ENCODE assay signal across 8 cellular contexts in genomic region chr1:38559180-38559874, GRCh38.
DNase-seq lines count a peak whose midpoint lies in the region; ATAC-seq and TF ChIP-seq lines count a peak whose summit lies in the region.

No MANE protein-coding gene starts in this region.

- H3K4me1 Mint-ChIP-seq in activated B cell treated with CpG ODN at 0.5 μM for 24 hours: peaks cover 64% of the 10 kb centered on the region
- peaks cover 7% of the 10 kb centered on the region for H3K4me1 Mint-ChIP-seq in dendritic cell treated with granulocyte-macrophage colony-stimulating factor and Interleukin-4, amounts not matched to agents 40 ng/mL and 50 ng/mL, for 4 days (ENCODE audit: low read depth)

- POLR2A ChIA-PET in activated B cell treated with CpG ODN at 0.5 μM for 24 hours (lab: Charles Lee): interaction anchor here (0.5 to 4.4 kb wide), 10 partner anchors 9 to 529 kb away, joined by 3 to 85 read pairs (median 4); no protein-coding TSS in a partner anchor

- H3K27ac Mint-ChIP-seq in activated B cell treated with CpG ODN at 0.5 μM for 24 hours: peak overlapping the region; percentile 93
- H3K27ac Mint-ChIP-seq in dendritic cell treated with granulocyte-macrophage colony-stimulating factor and Interleukin-4, amounts not matched to agents 40 ng/mL and 50 ng/mL, for 4 days: no peak overlapping the region

- H3K9me3 Mint-ChIP-seq in activated B cell treated with CpG ODN at 0.5 μM for 24 hours: no peaks in the 10 kb centered on the region
- no peaks in the 10 kb centered on the region for H3K9me3 Mint-ChIP-seq in dendritic cell treated with granulocyte-macrophage colony-stimulating factor and Interleukin-4, amounts not matched to agents 40 ng/mL and 50 ng/mL, for 4 days

- peak overlapping the region in 13 of 21 experiments; percentile 15 to 76 (median 52) for H3K27ac ChIP-seq in skin epidermis

- H3K4me3 Mint-ChIP-seq in activated B cell treated with CpG ODN at 0.5 μM for 24 hours: peak overlapping the region; percentile 85
- H3K4me3 Mint-ChIP-seq in dendritic cell treated with granulocyte-macrophage colony-stimulating factor and Interleukin-4, amounts not matched to agents 40 ng/mL and 50 ng/mL, for 4 days: peak overlapping the region; percentile 64

- intact Hi-C loops in activated B cell treated with CpG ODN at 0.5 μM for 24 hours (cut with micrococcal nuclease): loop anchor here (1.0 to 2.0 kb wide), 2 partner anchors 84 to 387 kb away; no protein-coding TSS in a partner anchor
- intact Hi-C loops in dendritic cell treated with granulocyte-macrophage colony-stimulating factor and Interleukin-4, amounts not matched to agents 40 ng/mL and 50 ng/mL, for 4 days (cut with micrococcal nuclease): no loop called here

- DNase-seq in GM12864 (ENCODE audit: low read depth) (peak; percentile 74), activated B cell treated with CpG ODN at 0.5 μM for 24 hours (peak; percentile 65), omental fat pad (ENCODE audit: low spot score) (no peak), amniotic stem cell (lab: John Stamatoyannopoulos, UW) (no peak)

- ATAC-seq in HG02938 (IDR thresholded peaks at IDR 0.05; ENCODE audit: unreplicated experiment) (peak; percentile 67), activated B cell treated with CpG ODN at 0.5 μM for 24 hours (ENCODE audit: low read depth) (peak; percentile 78), omental fat pad (ENCODE audit: low FRiP score) (no peak), HG02884 (IDR thresholded peaks at IDR 0.05; ENCODE audit: unreplicated experiment) (no peak)

- H3K36me3 Mint-ChIP-seq in activated B cell treated with CpG ODN at 0.5 μM for 24 hours (ENCODE audit: low read depth): no peaks in the 10 kb centered on the region
- H3K36me3 Mint-ChIP-seq in dendritic cell treated with granulocyte-macrophage colony-stimulating factor and Interleukin-4, amounts not matched to agents 40 ng/mL and 50 ng/mL, for 4 days (ENCODE audit: low read depth): no peaks in the 10 kb centered on the region

- H3K27me3 Mint-ChIP-seq in activated B cell treated with CpG ODN at 0.5 μM for 24 hours: no peaks in the 10 kb centered on the region
- H3K27me3 Mint-ChIP-seq in dendritic cell treated with granulocyte-macrophage colony-stimulating factor and Interleukin-4, amounts not matched to agents 40 ng/mL and 50 ng/mL, for 4 days: peaks cover 17% of the 10 kb centered on the region

- H3K4me3 ChIP-seq in GM12864 (ENCODE audit: low read depth, low read length): peak overlapping the region; percentile 46
- H3K4me3 ChIP-seq in skin epidermis: peak overlapping the region in 4 of 7 experiments; percentile 2 to 16 (median 4)

- CTCF ChIA-PET in activated B cell treated with CpG ODN at 0.5 μM for 24 hours (lab: Charles Lee): interaction anchor here (1.3 kb wide), 1 partner anchor 38 kb away, joined by 3 read pairs; no protein-coding TSS in a partner anchor

- TF ChIP-seq CTCF in GM12864 (IDR thresholded peaks at IDR 0.05; ENCODE audit: low read depth, low read length, missing control alignments): no peak
- TF ChIP-seq CTCF in activated B cell treated with CpG ODN at 0.5 μM for 24 hours (IDR thresholded peaks at IDR 0.05): no peak
- TF ChIP-seq CTCF in omental fat pad (IDR thresholded peaks at IDR 0.05): no peak

Comparison
In these comparisons a context has a peak if more than half of its experiments do, and no peak if none do; other contexts are left out.
1. DNase-seq: peak in GM12864 (single experiment) and activated B cell treated with CpG ODN at 0.5 μM for 24 hours (single experiment); none in omental fat pad (single experiment) and amniotic stem cell (single experiment).
2. ATAC-seq: peak in HG02938 (single experiment) and activated B cell treated with CpG ODN at 0.5 μM for 24 hours (single experiment); none in omental fat pad (single experiment) and HG02884 (single experiment).